20 cellular contexts compared by ENCODE assay signal in genomic region chr15:26201177-26201858, GRCh38.
A peak's percentile ranks its signal among the peaks of the same experiment; 100 is the strongest.
DNase-seq lines count a peak whose midpoint lies in the region; ATAC-seq and TF ChIP-seq lines count a peak whose summit lies in the region.
"Had no signal": no experiment of that assay in that cellular context is flagged by ENCODE, and none has a peak within 500 bp of the region (broad histone marks: within the 10 kb centered on the region; RNA-seq: fewer than 3 reads in every experiment).

No MANE protein-coding gene starts in this region.

- no peaks in the 10 kb centered on the region for H3K36me3 Mint-ChIP-seq in CD4-positive, alpha-beta T cell (ENCODE audit: low read depth)
- H3K36me3 Mint-ChIP-seq: CD4-positive, CD25-positive, alpha-beta regulatory T cell; T-cell had no signal

- H3K4me3 ChIP-seq in ovary = no peak overlapping the region
- H3K4me3 ChIP-seq: PC-9 had no signal

- no peak for TF ChIP-seq CTCF in CD4-positive, alpha-beta T cell (IDR thresholded peaks at IDR 0.05)
- no peak for TF ChIP-seq CTCF in ovary (IDR thresholded peaks at IDR 0.05)

- no peak for ATAC-seq in HG03457 (IDR thresholded peaks at IDR 0.05; ENCODE audit: unreplicated experiment)
- ATAC-seq in CD4-positive, alpha-beta T cell (ENCODE audit: poor library complexity) = no peak
- ATAC-seq: SK-N-SH treated with all-trans-retinoic acid at 6 μM for 48 hours, T-cell had no signal

- no peak overlapping the region for H3K27ac ChIP-seq in CD4-positive, alpha-beta T cell (ENCODE audit: low read depth, low read length)
- no peak overlapping the region for H3K27ac ChIP-seq in ovary
- H3K27ac ChIP-seq: PC-9, RWPE1 had no signal

- no peaks in the 10 kb centered on the region for H3K27me3 ChIP-seq in CD4-positive, alpha-beta T cell (ENCODE audit: control insufficient read depth, insufficient read depth, low read length)
- no peaks in the 10 kb centered on the region for H3K27me3 ChIP-seq in ovary
- H3K27me3 ChIP-seq: BE2C had no signal

- H3K36me3 ChIP-seq in ovary = no peaks in the 10 kb centered on the region
- H3K36me3 ChIP-seq: BE2C had no signal

- CTCF ChIA-PET in CD4-positive, alpha-beta T cell (lab: Charles Lee) = no interaction called here

- intact Hi-C loops in CD4-positive, alpha-beta T cell (cut with DNase I, micrococcal nuclease) = no loop called here
- intact Hi-C loops in ovary (cut with DNase I) = no loop called here

- no peak overlapping the region for H3K4me3 Mint-ChIP-seq in CD4-positive, alpha-beta T cell
- H3K4me3 Mint-ChIP-seq: CD4-positive, CD25-positive, alpha-beta regulatory T cell; IgD-negative memory B cell; T-cell had no signal

- POLR2A ChIA-PET in CD4-positive, alpha-beta T cell (lab: Charles Lee) = no interaction called here

- H3K27me3 Mint-ChIP-seq in CD4-positive, alpha-beta T cell = peaks cover 3% of the 10 kb centered on the region
- H3K27me3 Mint-ChIP-seq: CD4-positive, CD25-positive, alpha-beta regulatory T cell had no signal

- H3K4me1 ChIP-seq in ovary (ENCODE audit: insufficient read depth) = no peaks in the 10 kb centered on the region
- H3K4me1 ChIP-seq: BE2C had no signal

- TF ChIP-seq POLR2A in ovary (IDR thresholded peaks at IDR 0.05) = no peak

- H3K9me3 Mint-ChIP-seq in CD4-positive, alpha-beta T cell = no peaks in the 10 kb centered on the region
- H3K9me3 Mint-ChIP-seq: IgD-negative memory B cell had no signal

- 55 to 61% (median 56%) methylated on average over 9 of the region's 9 CpGs for WGBS in ovary, 3 donors

- H3K27ac Mint-ChIP-seq in CD4-positive, alpha-beta T cell = no peak overlapping the region
- H3K27ac Mint-ChIP-seq: IgD-negative memory B cell, T-cell had no signal

- no peaks in the 10 kb centered on the region for H3K4me1 Mint-ChIP-seq in CD4-positive, alpha-beta T cell (ENCODE audit: low read depth)
- H3K4me1 Mint-ChIP-seq: CD4-positive, CD25-positive, alpha-beta regulatory T cell; IgD-negative memory B cell; T-cell had no signal

- no peak for TF ChIP-seq EP300 in ovary (IDR thresholded peaks at IDR 0.05)

- DNase-seq in COLO668 (lab: John Stamatoyannopoulos, UW; ENCODE audit: unreplicated experiment) (peak; percentile 28), NCI-H1092 (lab: John Stamatoyannopoulos, UW) (peak; percentile 45), NCI-H748 treated with DMSO at 0.1 percent for 48 hours (lab: John Stamatoyannopoulos, UW) (peak; percentile 43), iPS DF 4.7 (ENCODE audit: extremely low read depth, low spot score) (peak; percentile 22), OCI-M2 (lab: John Stamatoyannopoulos, UW; ENCODE audit: unreplicated experiment) (no peak), ovary (no peak)
- no peak for DNase-seq in CD4-positive, alpha-beta T cell
- DNase-seq: BE2C; Calu3; CD4-positive, CD25-positive, alpha-beta regulatory T cell; Karpas-422; NCI-H345; NCI-H69; PC-9; SIG-M5; T-cell had no signal

- H3K9me3 ChIP-seq in CD4-positive, alpha-beta T cell (ENCODE audit: control insufficient read depth, low read length) = no peaks in the 10 kb centered on the region
- H3K9me3 ChIP-seq in ovary = no peaks in the 10 kb centered on the region
- H3K9me3 ChIP-seq: BE2C had no signal

Comparison
In these comparisons a context has a peak if more than half of its experiments do, and no peak if none do; other contexts are left out.
1. DNase-seq: peak in COLO668 (single experiment), NCI-H1092 (single experiment), NCI-H748 treated with DMSO at 0.1 percent for 48 hours (single experiment) and iPS DF 4.7 (single experiment); none in OCI-M2 (single experiment), CD4-positive, alpha-beta T cell (0 of 10) and ovary (0 of 5).